9 cellular contexts compared by ENCODE assay signal in genomic region chr18:23071285-23071684, GRCh38.
DNase-seq lines count a peak whose midpoint lies in the region; ATAC-seq and TF ChIP-seq lines count a peak whose summit lies in the region.
"Had no signal": no experiment of that assay in that cellular context is flagged by ENCODE, and none has a peak within 500 bp of the region (broad histone marks: within the 10 kb centered on the region; RNA-seq: fewer than 3 reads in every experiment).

No MANE protein-coding gene starts in this region.

- 53% methylated on average over 5 of the region's 5 CpGs for WGBS in mammary epithelial cell (ENCODE audit: low coverage, missing lambda C conversion rate)

- H3K27ac Mint-ChIP-seq in MCF 10A (ENCODE audit: low read depth, unreplicated experiment) = no peak overlapping the region

- in situ Hi-C loops in mammary epithelial cell (cut with MboI; ENCODE audit: low sequenced_read_pairs in 2 of 2) = loop anchor here in 1 of 2 donors (25.0 kb wide), 1 partner anchor 809 kb away; no protein-coding TSS in a partner anchor

- peak; percentile 11 for DNase-seq in mammary epithelial cell
- no peak for DNase-seq in MCF 10A (ENCODE audit: unreplicated experiment)
- DNase-seq in T-helper 9 cell = peak; percentile 66
- DNase-seq in astrocyte of the hippocampus (ENCODE audit: low read depth, low spot score) = peak; percentile 18
- peak; percentile 40 to 52 for DNase-seq in stimulated activated CD4-positive, alpha-beta T cell treated with anti-CD3 and anti-CD28 coated beads, Interleukin-12 subunit alpha, Interleukin-12 subunit beta, amount 100 ng/mL, for 24 hours (ENCODE audit: low read depth in 2 of 2)
- DNase-seq in iPS-NIHi11 (ENCODE audit: low spot score) = no peak
- DNase-seq in DMS 273 (lab: John Stamatoyannopoulos, UW; ENCODE audit: unreplicated experiment) = no peak

- H3K4me3 Mint-ChIP-seq in MCF 10A (ENCODE audit: unreplicated experiment) = no peak overlapping the region

- no peak overlapping the region for H3K4me2 ChIP-seq in mammary epithelial cell (ENCODE audit: insufficient read depth, low read depth, low read length)

- H3K4me3 ChIP-seq in mammary epithelial cell (replicated peaks in 1 of 3; ENCODE audit: insufficient read depth in 1 of 3, low read depth in 2 of 3, low read length in 3 of 3) = no peak overlapping the region
- H3K4me3 ChIP-seq: thoracic aorta had no signal

- CTCF ChIA-PET in mammary epithelial cell (lab: Charles Lee; ENCODE audit: low non-redundant PET) (no interaction called here), MCF 10A (lab: Yijun Ruan, JAX) (interaction anchor here (0.6 kb wide), 2 partner anchors 33 to 1635 kb away, joined by 3 to 4 read pairs; no protein-coding TSS in a partner anchor)

- H3K36me3 Mint-ChIP-seq in MCF 10A (ENCODE audit: insufficient read depth, unreplicated experiment) = no peaks in the 10 kb centered on the region

- dilution Hi-C loops in mammary epithelial cell (cut with HindIII; ENCODE audit: low sequenced_read_pairs) = no loop called here

- no peaks in the 10 kb centered on the region for H3K27me3 ChIP-seq in mammary epithelial cell (ENCODE audit: insufficient read depth, low read length)

- no peaks in the 10 kb centered on the region for H3K9me3 Mint-ChIP-seq in MCF 10A (ENCODE audit: unreplicated experiment)

- no peaks in the 10 kb centered on the region for H3K36me3 ChIP-seq in mammary epithelial cell (ENCODE audit: insufficient read depth, low read length)
- H3K36me3 ChIP-seq: thoracic aorta had no signal

- no peak overlapping the region for H3K27ac ChIP-seq in mammary epithelial cell (ENCODE audit: insufficient read depth, low read depth, low read length)
- H3K27ac ChIP-seq: thoracic aorta had no signal

- peak overlapping the region; percentile 66 for H2AFZ ChIP-seq in mammary epithelial cell (ENCODE audit: low read depth, low read length)

- no peaks in the 10 kb centered on the region for H3K27me3 Mint-ChIP-seq in MCF 10A (ENCODE audit: insufficient read depth, unreplicated experiment)

- intact Hi-C loops in mammary epithelial cell (cut with micrococcal nuclease) (no loop called here), MCF 10A (cut with micrococcal nuclease) (no loop called here)

- ATAC-seq in HG03354 (IDR thresholded peaks at IDR 0.05; ENCODE audit: poor library complexity, severe bottlenecking, unreplicated experiment) = peak; percentile 100

- TF ChIP-seq CTCF in mammary epithelial cell (conservative IDR thresholded peaks at IDR 0.05 in 1 of 2, IDR thresholded peaks at IDR 0.05 in 1 of 2; ENCODE audit: extremely low read depth in 1 of 2, insufficient read depth in 1 of 2, low read depth in 1 of 2, low read length in 2 of 2) (no peak), MCF 10A (IDR thresholded peaks at IDR 0.05; ENCODE audit: unreplicated experiment) (no peak)

- no peak overlapping the region for H3K9ac ChIP-seq in mammary epithelial cell (ENCODE audit: insufficient read depth, low read length)

- no TSS peak for BruUV-seq in mammary epithelial cell (replicated peaks; lab: Mats Ljungman, UMichigan)
- no TSS peak for BruUV-seq in MCF 10A (replicated peaks; lab: Mats Ljungman, UMichigan)

- H3K4me1 ChIP-seq in mammary epithelial cell (ENCODE audit: insufficient read depth, low read length) = no peaks in the 10 kb centered on the region

- H3K9me3 ChIP-seq in mammary epithelial cell (replicated peaks; ENCODE audit: insufficient read depth, low read length) = no peaks in the 10 kb centered on the region
- H3K9me3 ChIP-seq: thoracic aorta had no signal

- peaks cover 6% of the 10 kb centered on the region for H3K4me1 Mint-ChIP-seq in MCF 10A (ENCODE audit: insufficient read depth, unreplicated experiment)

- POLR2A ChIA-PET in MCF 10A (lab: Yijun Ruan, JAX) = interaction anchor here (1.0 kb wide), 1 partner anchor 11 kb away, joined by 3 read pairs; no protein-coding TSS in a partner anchor

- H4K20me1 ChIP-seq in mammary epithelial cell (ENCODE audit: insufficient read depth, low read length) = no peaks in the 10 kb centered on the region

- H3K79me2 ChIP-seq in mammary epithelial cell (ENCODE audit: insufficient read depth, low read length) = no peaks in the 10 kb centered on the region

Comparison
In these comparisons a context has a peak if more than half of its experiments do, and no peak if none do; other contexts are left out.
1. DNase-seq: peak in mammary epithelial cell (single experiment), T-helper 9 cell (single experiment), astrocyte of the hippocampus (single experiment) and stimulated activated CD4-positive, alpha-beta T cell treated with anti-CD3 and anti-CD28 coated beads, Interleukin-12 subunit alpha, Interleukin-12 subunit beta, amount 100 ng/mL, for 24 hours (2 of 2); none in MCF 10A (single experiment), iPS-NIHi11 (single experiment) and DMS 273 (single experiment).